Comparison of ENCODE assay signal across 11 cellular contexts in genomic region chr6:28659250-28659566, GRCh38.
A peak's percentile ranks its signal among the peaks of the same experiment; 100 is the strongest.
DNase-seq lines count a peak whose midpoint lies in the region; ATAC-seq, FAIRE-seq and TF ChIP-seq lines count a peak whose summit lies in the region.
"Had no signal": no experiment of that assay in that cellular context is flagged by ENCODE, and none has a peak within 500 bp of the region (broad histone marks: within the 10 kb centered on the region; RNA-seq: fewer than 3 reads in every experiment).

No MANE protein-coding gene starts in this region.

- H3K9ac ChIP-seq in HepG2 (ENCODE audit: insufficient read depth, low read depth, low read length) = no peak overlapping the region

- intact Hi-C loops in HepG2 (cut with micrococcal nuclease; ENCODE audit: unreplicated experiment) (loop anchor here (2.0 to 5.0 kb wide), 2 partner anchors 16 to 72 kb away; a partner anchor contains a TSS), right lobe of liver (cut with DNase I) (no loop called here), ascending aorta (cut with DNase I) (loop anchor here (2.0 to 5.0 kb wide), 2 partner anchors 178 to 326 kb away; no protein-coding TSS in a partner anchor)

- H3K4me3 ChIP-seq in HepG2 (replicated peaks in 1 of 3; ENCODE audit: insufficient read depth in 1 of 3, low read depth in 2 of 3, low read length in 3 of 3) (peak overlapping the region; percentile 59 to 72 (median 65); a peak in 4 of 6 replicates), right lobe of liver (no peak overlapping the region), ascending aorta (peak overlapping the region; percentile 48 to 60), kidney epithelial cell (ENCODE audit: low read depth, low read length) (peak overlapping the region; percentile 46)

- no peak for TF ChIP-seq EP300 in HepG2 (IDR thresholded peaks at IDR 0.05; ENCODE audit: low read depth in 2 of 2, low read length in 2 of 2)
- no peak for TF ChIP-seq EP300 in HepG2 (CRISPR knock-in tag; IDR thresholded peaks at IDR 0.05; ENCODE audit: borderline replicate concordance)

- WGBS in HepG2 (ENCODE audit: low lambda C conversion rate) = 32% methylated on average over 2 of the region's 2 CpGs
- 37% methylated on average over 2 of the region's 2 CpGs for WGBS in right lobe of liver (ENCODE audit: insufficient coverage, low coverage, low lambda C conversion rate, missing lambda C conversion rate)

- H3K36me3 ChIP-seq in HepG2 (replicated peaks in 1 of 2; ENCODE audit: control insufficient read depth in 1 of 2, insufficient read depth in 2 of 2, low read length in 2 of 2) (no peaks in the 10 kb centered on the region), right lobe of liver (no peaks in the 10 kb centered on the region), ascending aorta (no peaks in the 10 kb centered on the region), kidney epithelial cell (ENCODE audit: control insufficient read depth, insufficient read depth, low read length) (no peaks in the 10 kb centered on the region)

- H2AFZ ChIP-seq in HepG2 (ENCODE audit: low read length) = no peak overlapping the region

- TF ChIP-seq RAD21 in HepG2 (CRISPR knock-in tag; IDR thresholded peaks at IDR 0.05) = no peak

- in situ Hi-C loops in HepG2 (cut with HindIII; ENCODE audit: extremely low pct_ligation_motif_present, low pct_unique_long_range_greater_than_20kb) = no loop called here

- H3K27me3 ChIP-seq in HepG2 (ENCODE audit: control insufficient read depth in 1 of 2, insufficient read depth in 2 of 2, low read length in 2 of 2) (peaks cover 1 to 16% of the 10 kb centered on the region in 2 experiments; a peak in 2 of 5 replicates), right lobe of liver (peaks cover 0 to 20% of the 10 kb centered on the region in 2 donors), ascending aorta (no peaks in the 10 kb centered on the region), kidney epithelial cell (ENCODE audit: control insufficient read depth, insufficient read depth, low read length) (peaks cover 2% of the 10 kb centered on the region)

- CTCF ChIA-PET in HepG2 (lab: Yijun Ruan, JAX; ENCODE audit: low intra/inter-chr PET ratio, low total read pairs) = no interaction called here

- TF ChIP-seq POLR2A in HepG2 (IDR thresholded peaks at IDR 0.05; ENCODE audit: insufficient read depth in 1 of 2, low read depth in 2 of 2, low read length in 2 of 2) = no peak
- TF ChIP-seq POLR2A in right lobe of liver (IDR thresholded peaks at IDR 0.05) = no peak

- H3K4me1 ChIP-seq in HepG2 (ENCODE audit: insufficient read depth, low read length) (peaks cover 29% of the 10 kb centered on the region), right lobe of liver (peaks cover 0 to 6% (median 0%) of the 10 kb centered on the region in 4 donors), ascending aorta (no peaks in the 10 kb centered on the region)

- DNase-seq in HepG2 (ENCODE audit: low spot score) = no peak
- no peak for DNase-seq in right lobe of liver
- DNase-seq in ascending aorta (ENCODE audit: low spot score in 2 of 2) = no peak
- DNase-seq in kidney epithelial cell (ENCODE audit: low read depth) = no peak
- DNase-seq in KG1 (lab: John Stamatoyannopoulos, UW) = no peak
- DNase-seq in GF-D8 (lab: John Stamatoyannopoulos, UW) = no peak
- DNase-seq in stimulated activated CD8-positive, alpha-beta memory T cell treated with anti-CD3 and anti-CD28 coated beads, Interleukin-4, amount 100 ng/mL, for 48 hours = no peak
- DNase-seq: COR-L47, NCI-H1694 had no signal

- H3K9me3 ChIP-seq in HepG2 (ENCODE audit: low read length) = no peaks in the 10 kb centered on the region
- H3K9me3 ChIP-seq in right lobe of liver = no peaks in the 10 kb centered on the region
- H3K9me3 ChIP-seq in ascending aorta = no peaks in the 10 kb centered on the region

- H3K4me2 ChIP-seq in HepG2 (ENCODE audit: low read depth, low read length) = peak overlapping the region; percentile 86

- no TSS peak for BruUV-seq in HepG2 (replicated peaks; lab: Mats Ljungman, UMichigan)

- no peaks in the 10 kb centered on the region for H3K79me2 ChIP-seq in HepG2 (ENCODE audit: insufficient read depth, low read length)

- TF ChIP-seq CTCF in HepG2 (CRISPR knock-in tag; IDR thresholded peaks at IDR 0.05) = no peak
- TF ChIP-seq CTCF in right lobe of liver (IDR thresholded peaks at IDR 0.05) = no peak
- no peak for TF ChIP-seq CTCF in ascending aorta (IDR thresholded peaks at IDR 0.05)
- TF ChIP-seq CTCF in kidney epithelial cell (IDR thresholded peaks at IDR 0.05; ENCODE audit: insufficient read depth, low read length, poor library complexity, severe bottlenecking) = no peak

- peak; percentile 26; the same call in 2 of the 3 replicates for ATAC-seq in HepG2
- ATAC-seq in right lobe of liver = no peak
- ATAC-seq in HG02870 (IDR thresholded peaks at IDR 0.05; ENCODE audit: unreplicated experiment) = no peak
- ATAC-seq: stimulated activated memory B cell treated with anti-CD40 and anti-IgM and Interleukin-4, amounts not matched to agents 10 μg/mL and 1 μg/mL and 100 μg/mL, for 72 hours had no signal

- no peak for FAIRE-seq in HepG2 (lab: Jason Lieb, UNC)

- H4K20me1 ChIP-seq in HepG2 (ENCODE audit: insufficient read depth, low read length) = no peaks in the 10 kb centered on the region

- POLR2A ChIA-PET in HepG2 (lab: Yijun Ruan, JAX) = no interaction called here

- H3K27ac ChIP-seq in HepG2 (ENCODE audit: extremely low read length, insufficient read depth, low read length) (no peak overlapping the region), right lobe of liver (no peak overlapping the region), ascending aorta (no peak overlapping the region)

TF ChIP-seq in HepG2, 621 proteins besides CTCF, POLR2A, EP300 and RAD21:
- peak; percentile 96 for TF ChIP-seq ZBTB26 (CRISPR knock-in tag; IDR thresholded peaks at IDR 0.05; ENCODE audit: borderline replicate concordance)
- no peak for TF ChIP-seq FOXC1 (CRISPR knock-in tag; IDR thresholded peaks at IDR 0.05; ENCODE audit: borderline replicate concordance)

Comparison
In these comparisons a context has a peak if more than half of its experiments do, and no peak if none do; other contexts are left out.
1. H3K4me3 ChIP-seq: peak in HepG2 (3 of 3), ascending aorta (2 of 2) and kidney epithelial cell (single experiment); none in right lobe of liver (0 of 3).
2. intact Hi-C loops: an anchor here in HepG2 (2.0 to 5.0 kb wide) and ascending aorta (2.0 to 5.0 kb wide); none called in right lobe of liver.